In genomic region chr21:25080706-25081495, GRCh38 we compare ENCODE assay signal across 24 cellular contexts.
DNase-seq lines count a peak whose midpoint lies in the region; ATAC-seq, FAIRE-seq and TF ChIP-seq lines count a peak whose summit lies in the region.
"Had no signal": no experiment of that assay in that cellular context is flagged by ENCODE, and none has a peak within 500 bp of the region (broad histone marks: within the 10 kb centered on the region; RNA-seq: fewer than 3 reads in every experiment).

No MANE protein-coding gene starts in this region.

- no peaks in the 10 kb centered on the region for H3K4me1 ChIP-seq in left ventricle myocardium inferior
- H3K4me1 ChIP-seq: psoas muscle, stomach had no signal

- no peak for FAIRE-seq in RCC 7860 (lab: Jason Lieb, UNC)

- H3K4me3 ChIP-seq in skeletal muscle cell (ENCODE audit: low read depth, low read length) (no peak overlapping the region), left ventricle myocardium inferior (no peak overlapping the region)
- H3K4me3 ChIP-seq: psoas muscle, stomach had no signal

- no peaks in the 10 kb centered on the region for H3K9me3 ChIP-seq in left ventricle myocardium inferior (replicated peaks)
- H3K9me3 ChIP-seq: BE2C, psoas muscle, stomach had no signal

- ATAC-seq in HG03439 (IDR thresholded peaks at IDR 0.05; ENCODE audit: unreplicated experiment), result peak; percentile 46
- ATAC-seq: psoas muscle had no signal

- DNase-seq in NOMO-1 treated with DMSO at 0.1 percent for 48 hours (lab: John Stamatoyannopoulos, UW; ENCODE audit: unreplicated experiment), result peak; percentile 13
- DNase-seq in NOMO-1 treated with dmso at 0.1 percent for 144 hours (lab: John Stamatoyannopoulos, UW; ENCODE audit: unreplicated experiment), result no peak
- DNase-seq in RCC 7860 (ENCODE audit: low spot score), result peak; percentile 30
- peak; percentile 10 for DNase-seq in skeletal muscle cell (ENCODE audit: low read depth)
- no peak for DNase-seq in EL
- DNase-seq in left ventricle myocardium inferior, result no peak
- DNase-seq in NCI-H2107 treated with DMSO at 0.1 percent for 48 hours (lab: John Stamatoyannopoulos, UW; ENCODE audit: unreplicated experiment), result no peak
- DNase-seq: activated CD8-positive, alpha-beta memory T cell treated with anti-CD3 and anti-CD28 coated beads, Interleukin-2, amount 50 U/mL, for 48 hours; amygdala; BE2C; COR-L47; DMS79 treated with DMSO at 0.1 percent for 48 hours; foreskin melanocyte; H7; islet precursor cell; NCI-H1092 treated with DMSO at 0.1 percent for 48 hours; psoas muscle; Right ventricle myocardium superior; stimulated activated CD4-positive, alpha-beta T cell treated with anti-CD3 and anti-CD28 coated beads, Interleukin-2, amount 100 ng/mL, for 24 hours; stomach had no signal

- H3K27ac ChIP-seq in left ventricle myocardium inferior (replicated peaks), result no peak overlapping the region
- H3K27ac ChIP-seq: 22Rv1, epithelial cell of prostate, psoas muscle, stomach, VCaP had no signal

- no peaks in the 10 kb centered on the region for H3K27me3 ChIP-seq in left ventricle myocardium inferior (ENCODE audit: low read depth)
- H3K27me3 ChIP-seq: BE2C, stomach had no signal

- no peaks in the 10 kb centered on the region for H3K36me3 ChIP-seq in left ventricle myocardium inferior
- H3K36me3 ChIP-seq: BE2C, stomach had no signal

- TF ChIP-seq CTCF in left ventricle myocardium inferior (IDR thresholded peaks at IDR 0.05; ENCODE audit: borderline replicate concordance), result no peak

- intact Hi-C loops in left ventricle myocardium inferior (cut with micrococcal nuclease), result no loop called here

Comparison
In these comparisons a context has a peak if more than half of its experiments do, and no peak if none do; other contexts are left out.
1. DNase-seq: peak in NOMO-1 treated with DMSO at 0.1 percent for 48 hours (single experiment), RCC 7860 (single experiment) and skeletal muscle cell (single experiment); none in NOMO-1 treated with dmso at 0.1 percent for 144 hours (single experiment), EL (single experiment), left ventricle myocardium inferior (single experiment) and NCI-H2107 treated with DMSO at 0.1 percent for 48 hours (single experiment).